ENCODE assay signal across 29 cellular contexts in genomic region chr6:400815-401214, GRCh38. TPM values are rescaled to one million over a fixed set of nuclear protein-coding genes. Genes with fewer than 3 reads are reported as not detected.
DNase-seq lines count a peak whose midpoint lies in the region; ATAC-seq lines count a peak whose summit lies in the region.
"Had no signal": no experiment of that assay in that cellular context is flagged by ENCODE, and none has a peak within 500 bp of the region (broad histone marks: within the 10 kb centered on the region; RNA-seq: fewer than 3 reads in every experiment).

No MANE protein-coding gene starts in this region.

- no peaks in the 10 kb centered on the region for H3K27me3 Mint-ChIP-seq in activated T-cell treated with anti-CD3 and anti-CD28 coated beads, Interleukin-2, amount 50 U/mL, for 72 hours (ENCODE audit: low read depth)
- H3K27me3 Mint-ChIP-seq in IgD-negative memory B cell = no peaks in the 10 kb centered on the region
- no peaks in the 10 kb centered on the region for H3K27me3 Mint-ChIP-seq in activated T-helper 17 cell treated with anti-CD3 and anti-CD28 coated beads, Interleukin-2, amount 50 U/mL, for 72 hours
- H3K27me3 Mint-ChIP-seq: T-cell had no signal

- ATAC-seq in activated T-cell treated with anti-CD3 and anti-CD28 coated beads, Interleukin-2, amount 50 U/mL, for 72 hours (replicated peaks in 1 of 2) = no peak
- ATAC-seq in activated T-helper 17 cell treated with anti-CD3 and anti-CD28 coated beads, Interleukin-2, amount 50 U/mL, for 72 hours (replicated peaks) = no peak
- ATAC-seq in stimulated activated effector memory CD8-positive, alpha-beta T cell treated with anti-CD3 and anti-CD28 coated beads, Interleukin-12 subunit alpha, Interleukin-12 subunit beta, amount 100 ng/mL, for 72 hours = no peak
- ATAC-seq in HG03025 (IDR thresholded peaks at IDR 0.05; ENCODE audit: low FRiP score, unreplicated experiment) = no peak
- ATAC-seq: esophagus mucosa, heart right ventricle, lower lobe of right lung had no signal

- H3K27ac Mint-ChIP-seq in activated T-cell treated with anti-CD3 and anti-CD28 coated beads, Interleukin-2, amount 50 U/mL, for 72 hours = peak overlapping the region; percentile 97
- peak overlapping the region; percentile 39 to 97 (median 69) for H3K27ac Mint-ChIP-seq in IgD-negative memory B cell
- H3K27ac Mint-ChIP-seq in activated T-helper 17 cell treated with anti-CD3 and anti-CD28 coated beads, Interleukin-2, amount 50 U/mL, for 72 hours = peak overlapping the region; percentile 85
- peak overlapping the region; percentile 90 for H3K27ac Mint-ChIP-seq in stimulated activated effector memory CD8-positive, alpha-beta T cell treated with anti-CD3 and anti-CD28 coated beads, Interleukin-12 subunit alpha, Interleukin-12 subunit beta, amount 100 ng/mL, for 72 hours
- H3K27ac Mint-ChIP-seq: endodermal cell, nephron progenitor cell had no signal

- no peak for DNase-seq in activated T-cell treated with anti-CD3 and anti-CD28 coated beads, Interleukin-2, amount 50 U/mL, for 72 hours
- no peak for DNase-seq in activated T-cell treated with anti-CD3 and anti-CD28 coated beads, Interleukin-2, amount 50 U/mL, for 48 hours
- DNase-seq in stimulated activated effector memory CD8-positive, alpha-beta T cell treated with anti-CD3 and anti-CD28 coated beads, Interleukin-12 subunit alpha, Interleukin-12 subunit beta, amount 100 ng/mL, for 72 hours (ENCODE audit: low spot score in 2 of 2) = no peak
- no peak for DNase-seq in AG20443 (ENCODE audit: low spot score)
- DNase-seq: activated CD4-positive, CD25-positive, alpha-beta regulatory T cell treated with anti-CD3 and anti-CD28 coated beads, Interleukin-2, amount 50 U/mL, for 72 hours; activated CD8-positive, alpha-beta memory T cell treated with anti-CD3 and anti-CD28 coated beads, Interleukin-2, amount 50 U/mL, for 4 hours; central memory CD4-positive, alpha-beta T cell; DND-41; endodermal cell; foreskin fibroblast; HCEC 1CT; heart right ventricle; lower lobe of right lung; MV-4-11; NCI-H146; NCI-H446; NCI-H774; nephron progenitor cell; ovary; retina; SJCRH30; small intestine; T-cell; upper lobe of left lung had no signal

- peak overlapping the region; percentile 83 to 92 for H3K4me3 Mint-ChIP-seq in activated T-cell treated with anti-CD3 and anti-CD28 coated beads, Interleukin-2, amount 50 U/mL, for 72 hours
- H3K4me3 Mint-ChIP-seq in IgD-negative memory B cell = peak overlapping the region in 1 of 4 donors; percentile 27
- peak overlapping the region; percentile 92 for H3K4me3 Mint-ChIP-seq in activated T-helper 17 cell treated with anti-CD3 and anti-CD28 coated beads, Interleukin-2, amount 50 U/mL, for 72 hours
- H3K4me3 Mint-ChIP-seq in stimulated activated effector memory CD8-positive, alpha-beta T cell treated with anti-CD3 and anti-CD28 coated beads, Interleukin-12 subunit alpha, Interleukin-12 subunit beta, amount 100 ng/mL, for 72 hours = peak overlapping the region; percentile 96
- H3K4me3 Mint-ChIP-seq: endodermal cell, nephron progenitor cell had no signal

- peaks cover 61 to 90% of the 10 kb centered on the region in 2 donors for H3K36me3 Mint-ChIP-seq in activated T-cell treated with anti-CD3 and anti-CD28 coated beads, Interleukin-2, amount 50 U/mL, for 72 hours (ENCODE audit: insufficient read depth in 2 of 2)
- H3K36me3 Mint-ChIP-seq in IgD-negative memory B cell = peaks cover 14% of the 10 kb centered on the region
- peaks cover 98% of the 10 kb centered on the region for H3K36me3 Mint-ChIP-seq in activated T-helper 17 cell treated with anti-CD3 and anti-CD28 coated beads, Interleukin-2, amount 50 U/mL, for 72 hours (ENCODE audit: low read depth)
- H3K36me3 Mint-ChIP-seq in stimulated activated effector memory CD8-positive, alpha-beta T cell treated with anti-CD3 and anti-CD28 coated beads, Interleukin-12 subunit alpha, Interleukin-12 subunit beta, amount 100 ng/mL, for 72 hours = peaks cover 100% of the 10 kb centered on the region

- no peaks in the 10 kb centered on the region for H3K9me3 Mint-ChIP-seq in activated T-cell treated with anti-CD3 and anti-CD28 coated beads, Interleukin-2, amount 50 U/mL, for 72 hours
- no peaks in the 10 kb centered on the region for H3K9me3 Mint-ChIP-seq in IgD-negative memory B cell
- H3K9me3 Mint-ChIP-seq in activated T-helper 17 cell treated with anti-CD3 and anti-CD28 coated beads, Interleukin-2, amount 50 U/mL, for 72 hours = no peaks in the 10 kb centered on the region
- H3K9me3 Mint-ChIP-seq in stimulated activated effector memory CD8-positive, alpha-beta T cell treated with anti-CD3 and anti-CD28 coated beads, Interleukin-12 subunit alpha, Interleukin-12 subunit beta, amount 100 ng/mL, for 72 hours = no peaks in the 10 kb centered on the region
- H3K9me3 Mint-ChIP-seq: endodermal cell, T-cell had no signal

- H3K4me1 Mint-ChIP-seq in activated T-cell treated with anti-CD3 and anti-CD28 coated beads, Interleukin-2, amount 50 U/mL, for 72 hours (ENCODE audit: low read depth) = peaks cover 95% of the 10 kb centered on the region
- H3K4me1 Mint-ChIP-seq in IgD-negative memory B cell = peaks cover 37 to 81% (median 59%) of the 10 kb centered on the region in 3 donors
- H3K4me1 Mint-ChIP-seq in activated T-helper 17 cell treated with anti-CD3 and anti-CD28 coated beads, Interleukin-2, amount 50 U/mL, for 72 hours = peaks cover 67% of the 10 kb centered on the region
- peaks cover 88% of the 10 kb centered on the region for H3K4me1 Mint-ChIP-seq in stimulated activated effector memory CD8-positive, alpha-beta T cell treated with anti-CD3 and anti-CD28 coated beads, Interleukin-12 subunit alpha, Interleukin-12 subunit beta, amount 100 ng/mL, for 72 hours
- H3K4me1 Mint-ChIP-seq: endodermal cell had no signal

RNA-seq across cellular contexts. Expression of gene IRF4, which starts 9.3 kb away (rescaled TPM):
- total RNA-seq in activated T-cell treated with anti-CD3 and anti-CD28 coated beads, Interleukin-2, amount 50 U/mL, for 72 hours = 100 to 1,000 TPM; 554 to 602 TPM
- polyA plus RNA-seq in IgD-negative memory B cell = 22.9 TPM
- total RNA-seq in activated T-helper 17 cell treated with anti-CD3 and anti-CD28 coated beads, Interleukin-2, amount 50 U/mL, for 72 hours = 100 to 1,000 TPM; 477 to 704 TPM
- total RNA-seq: endodermal cell, SJCRH30 had no signal
- polyA plus RNA-seq: AG04450 had no signal
